Comparison of ENCODE assay signal across 9 cellular contexts in the genomic region with DNA sequence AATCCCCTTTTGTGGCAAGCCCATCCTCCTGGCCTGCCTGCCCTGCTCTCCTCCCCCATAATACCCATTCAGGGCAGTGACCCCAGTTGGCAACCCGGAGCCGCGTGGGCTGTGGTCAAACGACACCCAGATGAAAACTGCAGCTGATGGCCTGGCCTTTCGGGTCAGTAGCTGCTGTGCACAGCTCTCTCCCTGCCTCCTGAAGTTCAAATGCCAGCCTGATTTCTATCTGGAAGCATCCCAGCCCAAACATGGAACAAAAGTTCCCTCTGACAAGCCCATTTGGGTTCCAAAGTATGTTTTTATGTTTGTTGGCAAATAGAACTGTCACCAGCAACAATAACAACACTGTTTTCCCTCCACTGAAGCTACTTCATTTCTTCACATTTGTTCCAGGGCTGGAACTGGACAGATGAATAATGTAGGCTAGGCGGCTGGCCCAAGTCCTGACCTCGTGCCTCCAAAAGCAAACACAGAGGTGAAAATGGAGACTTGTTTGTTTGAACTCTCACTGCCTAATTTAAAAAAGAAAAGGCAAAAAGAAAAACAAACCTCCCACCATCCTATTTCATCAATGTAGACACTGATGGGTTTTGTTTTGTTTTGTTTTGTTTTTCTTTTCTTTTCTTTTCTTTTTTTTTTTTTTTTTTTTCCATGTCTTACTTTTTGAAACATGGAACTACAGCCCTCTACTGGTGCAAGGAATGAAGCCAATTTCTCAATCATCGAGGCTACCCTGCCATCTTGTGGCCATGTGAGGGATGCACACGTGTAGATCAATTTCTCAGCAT.
DNase-seq lines count a peak whose midpoint lies in the region; ATAC-seq, FAIRE-seq and TF ChIP-seq lines count a peak whose summit lies in the region.
"Had no signal": no experiment of that assay in that cellular context is flagged by ENCODE, and none has a peak within 500 bp of the region (broad histone marks: within the 10 kb centered on the region; RNA-seq: fewer than 3 reads in every experiment).

No MANE protein-coding gene starts in this region.

- no peaks in the 10 kb centered on the region for H3K36me3 ChIP-seq in upper lobe of right lung

- peak; percentile 96 for TF ChIP-seq CTCF in upper lobe of right lung (IDR thresholded peaks at IDR 0.05)

- peak overlapping the region; percentile 31 for H3K27ac ChIP-seq in upper lobe of right lung

- peak; percentile 96 for FAIRE-seq in G401.6 (lab: Jason Lieb, UNC)

- no peak overlapping the region for H3K27ac Mint-ChIP-seq in activated naive CD8-positive, alpha-beta T cell treated with anti-CD3 and anti-CD28 coated beads for 36 hours
- H3K27ac Mint-ChIP-seq: stimulated activated naive CD8-positive, alpha-beta T cell treated with anti-CD3 and anti-CD28 coated beads, Interleukin-15, Interleukin-2, amounts not matched to agents 100 ng/mL and 50 ng/mL, for 24 hours had no signal

- intact Hi-C loops in head of caudate nucleus (cut with DNase I), result loop anchor here (2.0 to 10.0 kb wide), 4 partner anchors 224 to 930 kb away; no protein-coding TSS in a partner anchor
- intact Hi-C loops in posterior vena cava (cut with DNase I), result no loop called here
- intact Hi-C loops in upper lobe of right lung (cut with DNase I), result loop anchor here (10.0 kb wide), 1 partner anchor 928 kb away; no protein-coding TSS in a partner anchor

- H3K4me1 ChIP-seq in upper lobe of right lung, result no peaks in the 10 kb centered on the region

- no peaks in the 10 kb centered on the region for H3K27me3 Mint-ChIP-seq in activated naive CD8-positive, alpha-beta T cell treated with anti-CD3 and anti-CD28 coated beads for 36 hours
- H3K27me3 Mint-ChIP-seq: stimulated activated naive CD8-positive, alpha-beta T cell treated with anti-CD3 and anti-CD28 coated beads, Interleukin-15, Interleukin-2, amounts not matched to agents 100 ng/mL and 50 ng/mL, for 24 hours had no signal

- H3K9me3 Mint-ChIP-seq in activated naive CD8-positive, alpha-beta T cell treated with anti-CD3 and anti-CD28 coated beads for 36 hours, result peaks cover 6% of the 10 kb centered on the region

- no peaks in the 10 kb centered on the region for H3K9me3 ChIP-seq in upper lobe of right lung

- H3K4me1 Mint-ChIP-seq in activated naive CD8-positive, alpha-beta T cell treated with anti-CD3 and anti-CD28 coated beads for 36 hours, result peaks cover 6% of the 10 kb centered on the region

- DNase-seq in NCI-H128 (lab: John Stamatoyannopoulos, UW; ENCODE audit: unreplicated experiment) (peak; percentile 76), SKM-1 treated with dmso at 0.1 percent for 144 hours (lab: John Stamatoyannopoulos, UW; ENCODE audit: unreplicated experiment) (peak; percentile 90), head of caudate nucleus (peak; percentile 27 to 91 (median 77)), posterior vena cava (ENCODE audit: low spot score) (peak; percentile 85), upper lobe of right lung (peak; percentile 63)
- DNase-seq in activated naive CD8-positive, alpha-beta T cell treated with anti-CD3 and anti-CD28 coated beads for 36 hours, result peak; percentile 56

- ATAC-seq in HG02571 (IDR thresholded peaks at IDR 0.05; ENCODE audit: unreplicated experiment) (peak; percentile 74), upper lobe of right lung (peak; percentile 98)

- no peak overlapping the region for H3K4me3 Mint-ChIP-seq in activated naive CD8-positive, alpha-beta T cell treated with anti-CD3 and anti-CD28 coated beads for 36 hours
- H3K4me3 Mint-ChIP-seq: stimulated activated naive CD8-positive, alpha-beta T cell treated with anti-CD3 and anti-CD28 coated beads, Interleukin-15, Interleukin-2, amounts not matched to agents 100 ng/mL and 50 ng/mL, for 24 hours had no signal

- no peaks in the 10 kb centered on the region for H3K27me3 ChIP-seq in upper lobe of right lung

- no peak overlapping the region for H3K4me3 ChIP-seq in upper lobe of right lung

- H3K36me3 Mint-ChIP-seq in activated naive CD8-positive, alpha-beta T cell treated with anti-CD3 and anti-CD28 coated beads for 36 hours, result no peaks in the 10 kb centered on the region

Comparison
In these comparisons a context has a peak if more than half of its experiments do, and no peak if none do; other contexts are left out.
1. intact Hi-C loops: an anchor here in head of caudate nucleus (2.0 to 10.0 kb wide) and upper lobe of right lung (10.0 kb wide); none called in posterior vena cava.